ENCODE assay signal across 10 cellular contexts in the genomic region with DNA sequence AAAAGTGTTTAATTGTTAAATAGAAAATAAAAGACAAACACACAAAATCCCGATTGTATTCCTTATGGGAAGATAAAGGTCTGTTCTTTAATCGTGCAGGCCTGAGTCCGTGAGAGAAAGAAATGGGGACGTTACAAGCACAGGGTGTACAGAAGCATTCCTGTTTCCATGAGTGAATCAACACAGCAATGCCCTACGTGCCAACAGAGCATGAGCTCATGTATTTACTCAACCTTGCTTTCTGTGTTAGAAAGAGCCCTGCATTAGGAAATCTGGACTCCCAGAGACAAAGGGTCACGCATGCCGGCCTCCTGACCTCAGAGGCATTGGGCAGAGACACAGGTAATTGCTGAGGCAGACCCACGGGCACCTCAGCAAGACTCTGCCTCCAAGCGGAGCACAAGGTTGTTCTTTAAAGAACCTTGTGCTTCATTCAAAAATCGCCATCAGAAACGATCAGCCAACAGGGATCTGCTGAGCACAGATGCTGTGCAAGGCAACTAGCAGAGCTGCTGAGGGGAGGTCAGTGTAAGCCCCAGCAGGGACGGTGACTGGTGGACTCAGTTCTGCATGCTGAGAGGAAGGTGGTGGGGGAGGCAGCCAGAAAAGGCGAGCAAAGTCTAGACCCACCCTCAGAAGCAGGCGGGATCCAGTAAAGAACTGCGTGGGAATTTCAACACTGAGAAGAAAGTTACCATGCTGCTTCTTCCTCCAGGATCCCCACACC.
DNase-seq lines count a peak whose midpoint lies in the region; ATAC-seq and TF ChIP-seq lines count a peak whose summit lies in the region.
"Had no signal": no experiment of that assay in that cellular context is flagged by ENCODE, and none has a peak within 500 bp of the region (broad histone marks: within the 10 kb centered on the region; RNA-seq: fewer than 3 reads in every experiment).

No MANE protein-coding gene starts in this region.

- peaks cover 3% of the 10 kb centered on the region for H3K27me3 Mint-ChIP-seq in activated naive CD4-positive, alpha-beta T cell treated with anti-CD3 and anti-CD28 coated beads, Interleukin-2, amount 10 ng/mL, durations not matched to agents 7 days and 5 days

- H3K4me3 ChIP-seq in RWPE2 (ENCODE audit: severe bottlenecking) (no peak overlapping the region), foreskin fibroblast (ENCODE audit: low read depth in 1 of 2, low read length in 2 of 2) (no peak overlapping the region), psoas muscle (no peak overlapping the region)

- no peaks in the 10 kb centered on the region for H3K36me3 Mint-ChIP-seq in activated naive CD4-positive, alpha-beta T cell treated with anti-CD3 and anti-CD28 coated beads, Interleukin-2, amount 10 ng/mL, durations not matched to agents 7 days and 5 days

- WGBS in psoas muscle, 3 donors: 87 to 91% (median 88%) methylated on average over 15 of the region's 15 CpGs

- H3K9me3 ChIP-seq in RWPE2 (ENCODE audit: severe bottlenecking) (no peaks in the 10 kb centered on the region), psoas muscle (no peaks in the 10 kb centered on the region)

- H3K27ac ChIP-seq in RWPE2 (ENCODE audit: poor library complexity, severe bottlenecking) (peak overlapping the region; percentile 89), psoas muscle (no peak overlapping the region)

- H3K36me3 ChIP-seq in RWPE2 (ENCODE audit: low read depth): peaks cover 52% of the 10 kb centered on the region
- peaks cover 13 to 88% of the 10 kb centered on the region in 2 donors for H3K36me3 ChIP-seq in psoas muscle (ENCODE audit: insufficient read depth in 1 of 2, low read depth in 1 of 2)

- H3K4me1 Mint-ChIP-seq in activated naive CD4-positive, alpha-beta T cell treated with anti-CD3 and anti-CD28 coated beads, Interleukin-2, amount 10 ng/mL, durations not matched to agents 7 days and 5 days: no peaks in the 10 kb centered on the region
- H3K4me1 Mint-ChIP-seq: activated CD4-positive, alpha-beta T cell treated with anti-CD3 and anti-CD28 coated beads for 36 hours had no signal

- no peak overlapping the region for H3K27ac Mint-ChIP-seq in activated naive CD4-positive, alpha-beta T cell treated with anti-CD3 and anti-CD28 coated beads, Interleukin-2, amount 10 ng/mL, durations not matched to agents 7 days and 5 days
- H3K27ac Mint-ChIP-seq: activated CD4-positive, alpha-beta T cell treated with anti-CD3 and anti-CD28 coated beads for 36 hours had no signal

- no peak overlapping the region for H3K4me3 Mint-ChIP-seq in activated naive CD4-positive, alpha-beta T cell treated with anti-CD3 and anti-CD28 coated beads, Interleukin-2, amount 10 ng/mL, durations not matched to agents 7 days and 5 days
- H3K4me3 Mint-ChIP-seq: activated CD4-positive, alpha-beta T cell treated with anti-CD3 and anti-CD28 coated beads for 36 hours had no signal

- H3K27me3 ChIP-seq in RWPE2 (ENCODE audit: insufficient read depth, poor library complexity, severe bottlenecking) (no peaks in the 10 kb centered on the region), psoas muscle (ENCODE audit: insufficient read depth in 3 of 3, low read length in 2 of 3) (no peaks in the 10 kb centered on the region)

- CTCF ChIA-PET in activated naive CD4-positive, alpha-beta T cell treated with anti-CD3 and anti-CD28 coated beads, Interleukin-2, amount 10 ng/mL, durations not matched to agents 7 days and 5 days (lab: Charles Lee): no interaction called here

- intact Hi-C loops in psoas muscle (cut with DNase I): no loop called here

- no peaks in the 10 kb centered on the region for H3K9me3 Mint-ChIP-seq in activated naive CD4-positive, alpha-beta T cell treated with anti-CD3 and anti-CD28 coated beads, Interleukin-2, amount 10 ng/mL, durations not matched to agents 7 days and 5 days

- ATAC-seq in RWPE2 (ENCODE audit: low read depth): peak; percentile 98
- ATAC-seq in psoas muscle: peak in 3 of 4 donors; percentile 25 to 59 (median 37)
- no peak for ATAC-seq in HG03442 (IDR thresholded peaks at IDR 0.05; ENCODE audit: unreplicated experiment)
- ATAC-seq: activated CD4-positive, alpha-beta T cell treated with anti-CD3 and anti-CD28 coated beads for 36 hours had no signal

- DNase-seq in GM04504 (ENCODE audit: low read depth): peak; percentile 15
- DNase-seq in RWPE2 (ENCODE audit: low spot score): peak; percentile 77
- peak; percentile 77 to 85 for DNase-seq in foreskin fibroblast
- DNase-seq in psoas muscle: no peak
- DNase-seq in SK-N-DZ (ENCODE audit: low spot score): no peak
- no peak for DNase-seq in activated naive CD4-positive, alpha-beta T cell treated with anti-CD3 and anti-CD28 coated beads, Interleukin-2, amount 10 ng/mL, durations not matched to agents 7 days and 5 days
- DNase-seq in dedifferentiated amniotic fluid mesenchymal stem cell (ENCODE audit: extremely low spot score): no peak
- DNase-seq: activated CD4-positive, alpha-beta T cell treated with anti-CD3 and anti-CD28 coated beads for 36 hours; effector memory CD4-positive, alpha-beta T cell had no signal

- H3K4me1 ChIP-seq in RWPE2 (ENCODE audit: insufficient read depth, poor library complexity, severe bottlenecking) (peaks cover 29% of the 10 kb centered on the region), psoas muscle (no peaks in the 10 kb centered on the region)

- peak; percentile 23 for TF ChIP-seq CTCF in RWPE2 (IDR thresholded peaks at IDR 0.05; ENCODE audit: poor library complexity, severe bottlenecking)
- no peak for TF ChIP-seq CTCF in foreskin fibroblast (IDR thresholded peaks at IDR 0.05; ENCODE audit: low read depth, low read length)
- no peak for TF ChIP-seq CTCF in psoas muscle (IDR thresholded peaks at IDR 0.05)

Comparison
In these comparisons a context has a peak if more than half of its experiments do, and no peak if none do; other contexts are left out.
1. DNase-seq: peak in GM04504 (single experiment), RWPE2 (single experiment) and foreskin fibroblast (2 of 2); none in psoas muscle (0 of 2), SK-N-DZ (single experiment), activated naive CD4-positive, alpha-beta T cell treated with anti-CD3 and anti-CD28 coated beads, Interleukin-2, amount 10 ng/mL, durations not matched to agents 7 days and 5 days (single experiment) and dedifferentiated amniotic fluid mesenchymal stem cell (single experiment).